In genomic region chr15:20194591-20195198, GRCh38 we compare ENCODE assay signal across 7 cellular contexts.
A peak's percentile ranks its signal among the peaks of the same experiment; 100 is the strongest.
DNase-seq lines count a peak whose midpoint lies in the region; TF ChIP-seq lines count a peak whose summit lies in the region.
"Not testable (repeated sequence)": the region's sequence is repeated elsewhere in the genome, so short reads cannot be mapped to it uniquely, and the experiment has no call there.

No MANE protein-coding gene starts in this region.

- H3K9me2 ChIP-seq in SK-N-SH; hepatocyte (replicated peaks; ENCODE audit: insufficient read depth): not testable (repeated sequence)

- H3K4me3 Mint-ChIP-seq in H9, endodermal cell, neural crest cell: not testable (repeated sequence)

- no CpG with 5 or more reads among the region's 4 CpGs for WGBS in H9 (ENCODE audit: extremely low coverage, insufficient read length, low lambda C conversion rate)
- WGBS in SK-N-SH (ENCODE audit: low lambda C conversion rate), result 29% methylated on average over 4 of the region's 4 CpGs
- WGBS in endodermal cell (ENCODE audit: insufficient coverage in 1 of 2, insufficient read length in 1 of 2), 2 experiments, result 94% methylated on average over 3 of the region's 4 CpGs; no CpG with 5 or more reads in 1 of the 2 experiments
- WGBS in hepatocyte (ENCODE audit: low lambda C conversion rate, missing lambda C conversion rate), result 68% methylated on average over 4 of the region's 4 CpGs

- H3K9me3 Mint-ChIP-seq in H9, result peaks cover 29% of the 10 kb centered on the region in 2 experiments
- peaks cover 29% of the 10 kb centered on the region for H3K9me3 Mint-ChIP-seq in endodermal cell
- H3K9me3 Mint-ChIP-seq in neural crest cell, result peaks cover 17% of the 10 kb centered on the region

- not testable (repeated sequence) for H3K79me2 ChIP-seq in H9 (ENCODE audit: insufficient read depth, low read length); OCI-LY3 (ENCODE audit: low read length); SK-N-SH (ENCODE audit: insufficient read depth); hepatocyte

- H4K20me1 ChIP-seq in H9 (ENCODE audit: control insufficient read depth, insufficient read depth, insufficient read length); OCI-LY3 (ENCODE audit: insufficient read depth, low read length); SK-N-SH (ENCODE audit: insufficient read depth); hepatocyte (ENCODE audit: insufficient read depth, poor library complexity, severe bottlenecking): not testable (repeated sequence)

- not testable (repeated sequence) for H3K27me3 Mint-ChIP-seq in H9 (ENCODE audit: low read depth); endodermal cell (ENCODE audit: insufficient read depth); neural crest cell (ENCODE audit: low read depth)

- H3K79me1 ChIP-seq in H9 (ENCODE audit: insufficient read depth, low read depth, low read length, poor library complexity, severe bottlenecking), result not testable (repeated sequence)

- peak; percentile 89 for TF ChIP-seq CTCF in C4-2B (conservative IDR thresholded peaks at IDR 0.05)
- peak; percentile 67 for TF ChIP-seq CTCF in H9 (conservative IDR thresholded peaks at IDR 0.05)
- peak; percentile 32 for TF ChIP-seq CTCF in OCI-LY3 (IDR thresholded peaks at IDR 0.05; ENCODE audit: low read depth, low read length)
- TF ChIP-seq CTCF in SK-N-SH (IDR thresholded peaks at IDR 0.05), result peak; percentile 66
- TF ChIP-seq CTCF in endodermal cell (conservative IDR thresholded peaks at IDR 0.05), result peak; percentile 76
- peak; percentile 17 for TF ChIP-seq CTCF in hepatocyte (IDR thresholded peaks at IDR 0.05; ENCODE audit: poor library complexity)
- peak; percentile 58 for TF ChIP-seq CTCF in neural crest cell (conservative IDR thresholded peaks at IDR 0.05)

- not testable (repeated sequence) for H4K91ac ChIP-seq in H9 (ENCODE audit: insufficient read length, low read depth, low read length)

- not testable (repeated sequence) for H3K4me3 ChIP-seq in OCI-LY3 (ENCODE audit: low read length); SK-N-SH (ENCODE audit: low read depth in 2 of 2, low read length in 1 of 2); endodermal cell (ENCODE audit: low read length); hepatocyte

- H3T11ph ChIP-seq in H9 (ENCODE audit: low read length), result not testable (repeated sequence)

- not testable (repeated sequence) for TF ChIP-seq RAD21 in SK-N-SH (IDR thresholded peaks at IDR 0.05; ENCODE audit: low read length)

- H2AK5ac ChIP-seq in H9 (ENCODE audit: insufficient read length, low read length), result not testable (repeated sequence)

- H3K36me3 Mint-ChIP-seq in H9 (ENCODE audit: insufficient read depth in 1 of 3, low read depth in 3 of 3), result peaks cover 0 to 17% (median 9%) of the 10 kb centered on the region in 3 experiments; a peak in 6 of 7 replicates
- H3K36me3 Mint-ChIP-seq in endodermal cell (ENCODE audit: low read depth); neural crest cell (ENCODE audit: low read depth): not testable (repeated sequence)

- H4K5ac ChIP-seq in H9 (ENCODE audit: insufficient read length, low read depth, low read length), result not testable (repeated sequence)

- not testable (repeated sequence) for H3K14ac ChIP-seq in H9 (ENCODE audit: insufficient read depth, low read length)

- H3K23ac ChIP-seq in H9 (ENCODE audit: insufficient read length, low read depth, low read length), result not testable (repeated sequence)

- not testable (repeated sequence) for H3K23me2 ChIP-seq in H9 (ENCODE audit: insufficient read length, low read depth, low read length, poor library complexity, severe bottlenecking)

- not testable (repeated sequence) for H3K27me3 ChIP-seq in H9 (ENCODE audit: insufficient read depth, low read length); OCI-LY3 (ENCODE audit: low read depth, low read length); SK-N-SH (ENCODE audit: insufficient read depth); endodermal cell (ENCODE audit: control insufficient read depth, insufficient read depth, low read length, poor library complexity, severe bottlenecking); hepatocyte

- not testable (repeated sequence) for H3K4me2 ChIP-seq in H9 (ENCODE audit: insufficient read depth, insufficient read length, low read length); SK-N-SH; hepatocyte
- H3K4me2 ChIP-seq in OCI-LY3 (ENCODE audit: low read length), result peak overlapping the region; percentile 24; the same call in 1 of the 2 replicates

- H3K4me1 Mint-ChIP-seq in H9, endodermal cell, neural crest cell: not testable (repeated sequence)

- H3F3A ChIP-seq in SK-N-SH (replicated peaks; ENCODE audit: insufficient read depth), result not testable (repeated sequence)

- H3K9me3 ChIP-seq in H9 (ENCODE audit: control insufficient read depth, low read depth, low read length), result peaks cover 42% of the 10 kb centered on the region
- H3K9me3 ChIP-seq in OCI-LY3 (ENCODE audit: insufficient read depth, low read length); SK-N-SH; hepatocyte (ENCODE audit: low read depth): not testable (repeated sequence)
- peaks cover 54% of the 10 kb centered on the region for H3K9me3 ChIP-seq in endodermal cell (ENCODE audit: control insufficient read depth, low read length)

- H3K36me3 ChIP-seq in OCI-LY3 (replicated peaks; ENCODE audit: low read depth, low read length); SK-N-SH (replicated peaks in 1 of 2; ENCODE audit: control insufficient read depth in 1 of 2, insufficient read depth in 2 of 2, low read length in 1 of 2); endodermal cell (ENCODE audit: control insufficient read depth, insufficient read depth, low read length); hepatocyte (replicated peaks; ENCODE audit: insufficient read depth, low read depth): not testable (repeated sequence)

- not testable (repeated sequence) for H3K27ac ChIP-seq in C4-2B; H9 (ENCODE audit: insufficient read length, low read depth, low read length); OCI-LY3 (ENCODE audit: low read length); SK-N-SH (ENCODE audit: low read depth in 2 of 2, low read length in 1 of 2); endodermal cell (ENCODE audit: low read depth, low read length); hepatocyte

- H2BK20ac ChIP-seq in H9 (ENCODE audit: low read depth, low read length, poor library complexity, severe bottlenecking), result not testable (repeated sequence)

- not testable (repeated sequence) for H2BK15ac ChIP-seq in H9 (ENCODE audit: low read depth, low read length)

- not testable (repeated sequence) for DNase-seq in H9; SK-N-SH; endodermal cell; hepatocyte (ENCODE audit: low spot score); neural crest cell (ENCODE audit: low read depth, low spot score)

- H3K56ac ChIP-seq in H9 (ENCODE audit: insufficient read length, low read depth, low read length), result not testable (repeated sequence)

- CTCF ChIA-PET in SK-N-SH (lab: Yijun Ruan, JAX), result not testable (repeated sequence)

- H3K27ac Mint-ChIP-seq in H9; endodermal cell; neural crest cell (ENCODE audit: unreplicated experiment): not testable (repeated sequence)

- not testable (repeated sequence) for H3K18ac ChIP-seq in H9 (ENCODE audit: insufficient read length, low read depth, low read length)

- H4K8ac ChIP-seq in H9 (replicated peaks; ENCODE audit: insufficient read length, low read depth, low read length), result not testable (repeated sequence)

- H2BK5ac ChIP-seq in H9 (ENCODE audit: insufficient read length, low read length), result not testable (repeated sequence)

- not testable (repeated sequence) for TF ChIP-seq EP300 in SK-N-SH (IDR thresholded peaks at IDR 0.05; ENCODE audit: borderline replicate concordance in 1 of 2, low read depth in 1 of 2, low read length in 1 of 2)

- not testable (repeated sequence) for H2BK120ac ChIP-seq in H9 (ENCODE audit: low read depth, low read length, poor library complexity, severe bottlenecking)

- H2AFZ ChIP-seq in H9 (ENCODE audit: low read length); OCI-LY3 (ENCODE audit: low read depth, low read length); SK-N-SH (ENCODE audit: low read depth); hepatocyte: not testable (repeated sequence)

- H3K9ac ChIP-seq in H9 (ENCODE audit: extremely low read depth, insufficient read length, low read length); OCI-LY3 (ENCODE audit: low read length); SK-N-SH; endodermal cell (ENCODE audit: extremely low read depth, low read length, poor library complexity, severe bottlenecking): not testable (repeated sequence)

- H3K4ac ChIP-seq in H9 (ENCODE audit: low read depth, low read length), result not testable (repeated sequence)

- POLR2A ChIA-PET in SK-N-SH (lab: Yijun Ruan, JAX), result not testable (repeated sequence)

- H2BK12ac ChIP-seq in H9 (ENCODE audit: insufficient read length, low read depth, low read length), result not testable (repeated sequence)

- not testable (repeated sequence) for H3K4me1 ChIP-seq in H9 (ENCODE audit: insufficient read depth, low read length); SK-N-SH (ENCODE audit: control insufficient read depth in 1 of 2, insufficient read depth in 2 of 2, low read depth in 1 of 2, low read length in 1 of 2); endodermal cell (ENCODE audit: control insufficient read depth, insufficient read depth, low read length); hepatocyte (ENCODE audit: insufficient read depth)
- H3K4me1 ChIP-seq in OCI-LY3 (ENCODE audit: low read length), result peaks cover 11% of the 10 kb centered on the region

Comparison
In these comparisons a context has a peak if more than half of its experiments do, and no peak if none do; other contexts are left out.
1. CTCF ChIP-seq: peak in every context shown above with its lines; median percentile 89 in C4-2B; 76 in endodermal cell; 67 in H9; 66 in SK-N-SH; 58 in neural crest cell; 32 in OCI-LY3; 17 in hepatocyte.